In genomic region chr20:49219091-49219923, GRCh38 we compare ENCODE assay signal across 1 cellular context.
TF ChIP-seq lines count a peak whose summit lies in the region.

Gene DDX27, plus strand, starts transcription at chr20:49219416. Its CDS starts 33 bp downstream, at chr20:49219449.

TF ChIP-seq in HepG2, 621 proteins besides CTCF, POLR2A, EP300 and RAD21 (continued from another document and continues in another):
- TF ChIP-seq ZNF609 (CRISPR knock-in tag; IDR thresholded peaks at IDR 0.05; ENCODE audit: borderline replicate concordance) (peak; percentile 77; the same call in 1 of the 2 replicates), ZBTB42 (CRISPR knock-in tag; IDR thresholded peaks at IDR 0.05) (peak; percentile 87; the same call in 1 of the 2 replicates), RNF219 (CRISPR knock-in tag; IDR thresholded peaks at IDR 0.05) (0 out of 2 replicates have a peak, but pooled peaks have one; percentile 58), CERS6 (CRISPR knock-in tag; IDR thresholded peaks at IDR 0.05) (no peak), ZNF652 (CRISPR knock-in tag; IDR thresholded peaks at IDR 0.05; ENCODE audit: borderline replicate concordance, low read depth) (peak; percentile 21; the same call in 1 of the 2 replicates), ZNF660 (CRISPR knock-in tag; IDR thresholded peaks at IDR 0.05; ENCODE audit: borderline replicate concordance, low read depth) (no peak), MAFF (IDR thresholded peaks at IDR 0.05; ENCODE audit: low read depth, low read length) (peak; percentile 77), ZNF251 (CRISPR knock-in tag; IDR thresholded peaks at IDR 0.05) (no peak), REPIN1 (CRISPR knock-in tag; IDR thresholded peaks at IDR 0.05; ENCODE audit: borderline replicate concordance, low read depth) (peak; percentile 41), HHEX (CRISPR knock-in tag; IDR thresholded peaks at IDR 0.05) (no peak), MYC (CRISPR knock-in tag; IDR thresholded peaks at IDR 0.05; ENCODE audit: borderline replicate concordance) (peak; percentile 95), ZNF816 (CRISPR knock-in tag; IDR thresholded peaks at IDR 0.05; ENCODE audit: borderline replicate concordance) (no peak), ZFY (CRISPR knock-in tag; IDR thresholded peaks at IDR 0.05) (peak; percentile 86), RAD51 (IDR thresholded peaks at IDR 0.05; ENCODE audit: borderline replicate concordance) (no peak), ZNF407 (CRISPR knock-in tag; IDR thresholded peaks at IDR 0.05; ENCODE audit: not compliant biosample characterization) (peak; percentile 95), DZIP1 (CRISPR knock-in tag; IDR thresholded peaks at IDR 0.05) (no peak), MXI1 (IDR thresholded peaks at IDR 0.05; ENCODE audit: borderline replicate concordance, low read depth, low read length) (peak; percentile 99), ATF7 (IDR thresholded peaks at IDR 0.05) (peak; percentile 73), ATF7 (CRISPR knock-in tag; IDR thresholded peaks at IDR 0.05) (peak; percentile 44; the same call in 1 of the 2 replicates), ETV5 (CRISPR knock-in tag; IDR thresholded peaks at IDR 0.05; ENCODE audit: borderline replicate concordance) (peak; percentile 99), MTF1 (CRISPR knock-in tag; IDR thresholded peaks at IDR 0.05) (no peak), ZMYM4 (CRISPR knock-in tag; IDR thresholded peaks at IDR 0.05) (peak; percentile 92), NR3C1 (CRISPR knock-in tag; IDR thresholded peaks at IDR 0.05) (no peak), TARDBP (CRISPR knock-in tag; IDR thresholded peaks at IDR 0.05) (peak; percentile 84), ARID2 (CRISPR knock-in tag; IDR thresholded peaks at IDR 0.05; ENCODE audit: borderline replicate concordance) (peak; percentile 88; the same call in 1 of the 2 replicates), PRDM4 (CRISPR knock-in tag; IDR thresholded peaks at IDR 0.05; ENCODE audit: borderline replicate concordance) (no peak), NPAS2 (CRISPR knock-in tag; IDR thresholded peaks at IDR 0.05; ENCODE audit: borderline replicate concordance) (no peak), SAFB2 (CRISPR knock-in tag; IDR thresholded peaks at IDR 0.05; ENCODE audit: borderline replicate concordance, low read depth) (peak; percentile 58; the same call in 1 of the 2 replicates), PBX2 (CRISPR knock-in tag; IDR thresholded peaks at IDR 0.05) (no peak), NAIF1 (CRISPR knock-in tag; IDR thresholded peaks at IDR 0.05; ENCODE audit: borderline replicate concordance) (peak; percentile 91), SP1 (IDR thresholded peaks at IDR 0.05) (no peak), SP1 (CRISPR knock-in tag; IDR thresholded peaks at IDR 0.05) (peak; percentile 91)
